8 cellular contexts compared by ENCODE assay signal in genomic region chr11:110297082-110297725, GRCh38. TPM values are rescaled to one million over a fixed set of nuclear protein-coding genes. Genes with fewer than 3 reads are reported as not detected.
DNase-seq lines count a peak whose midpoint lies in the region; ATAC-seq and TF ChIP-seq lines count a peak whose summit lies in the region.

No MANE protein-coding gene starts in this region.

- CTCF ChIA-PET in PC-9 (lab: Charles Lee), result no interaction called here

- peaks cover 22% of the 10 kb centered on the region for H4K20me1 ChIP-seq in PC-9 (ENCODE audit: insufficient read depth)

- H3K9me3 ChIP-seq in PC-9 (ENCODE audit: insufficient read depth, low read depth), result no peaks in the 10 kb centered on the region; the same call in 1 of the 2 replicates
- no peaks in the 10 kb centered on the region for H3K9me3 ChIP-seq in parathyroid adenoma (ENCODE audit: control insufficient read depth, low read length)

- DNase-seq in GM03348 (ENCODE audit: low spot score) (peak; percentile 13), PC-9 (peak in 1 of 2 experiments; percentile 58), epithelial cell of proximal tubule (ENCODE audit: low read depth) (no peak), NCI-H2227 (lab: John Stamatoyannopoulos, UW; ENCODE audit: unreplicated experiment) (no peak), activated gamma-delta T cell (lab: John Stamatoyannopoulos, UW) (no peak)

- intact Hi-C loops in PC-9 (cut with micrococcal nuclease; ENCODE audit: unreplicated experiment), result loop anchor here (1.0 to 10.0 kb wide), 4 partner anchors 66 to 352 kb away; partner anchors contain the start of gene ZC3H12C

- ATAC-seq in HG03442 (IDR thresholded peaks at IDR 0.05; ENCODE audit: unreplicated experiment), result no peak
- no peak for ATAC-seq in GM21619 (IDR thresholded peaks at IDR 0.05; ENCODE audit: unreplicated experiment)

- peaks cover 40% of the 10 kb centered on the region for H3F3A ChIP-seq in PC-9 (ENCODE audit: insufficient read depth, low read depth)

- H3K27ac ChIP-seq in PC-9, result peak overlapping the region; percentile 83
- peak overlapping the region; percentile 53 for H3K27ac ChIP-seq in parathyroid adenoma

- POLR2A ChIA-PET in PC-9 (lab: Charles Lee; ENCODE audit: unreplicated experiment), result interaction anchor here (0.5 to 0.7 kb wide), 8 partner anchors 9 to 1932 kb away, joined by 3 to 6 read pairs (median 3); no protein-coding TSS in a partner anchor

- peak overlapping the region; percentile 76 for H2AFZ ChIP-seq in PC-9
- H2AFZ ChIP-seq in parathyroid adenoma, result peak overlapping the region; percentile 56

- H3K4me2 ChIP-seq in PC-9, result peak overlapping the region; percentile 81
- H3K4me2 ChIP-seq in parathyroid adenoma (ENCODE audit: low read length), result peak overlapping the region; percentile 57

- peaks cover 39% of the 10 kb centered on the region for H3K79me2 ChIP-seq in PC-9 (ENCODE audit: low read depth)
- peaks cover under 1% of the 10 kb centered on the region for H3K79me2 ChIP-seq in parathyroid adenoma

- H3K36me3 ChIP-seq in PC-9 (ENCODE audit: low read depth) (no peaks in the 10 kb centered on the region; the same call in 1 of the 2 replicates), parathyroid adenoma (ENCODE audit: control insufficient read depth, insufficient read depth, low read length) (no peaks in the 10 kb centered on the region)

- H3K4me1 ChIP-seq in PC-9 (replicated peaks; ENCODE audit: insufficient read depth), result peaks cover 63% of the 10 kb centered on the region
- peaks cover 7% of the 10 kb centered on the region for H3K4me1 ChIP-seq in parathyroid adenoma

- no peak overlapping the region for H3K9ac ChIP-seq in parathyroid adenoma

- TSS peak; percentile 88 for BruUV-seq in PC-9 (replicated peaks; lab: Mats Ljungman, UMichigan)

- H3K27me3 ChIP-seq in PC-9 (ENCODE audit: insufficient read depth, low read depth), result no peaks in the 10 kb centered on the region
- no peaks in the 10 kb centered on the region for H3K27me3 ChIP-seq in parathyroid adenoma (ENCODE audit: control insufficient read depth, insufficient read depth, low read length)

- H3K9me2 ChIP-seq in PC-9 (ENCODE audit: insufficient read depth), result no peaks in the 10 kb centered on the region

- TF ChIP-seq CTCF in PC-9 (conservative IDR thresholded peaks at IDR 0.05) (no peak; the same call in 1 of the 2 replicates), epithelial cell of proximal tubule (conservative IDR thresholded peaks at IDR 0.05; ENCODE audit: low read depth, low read length) (no peak), parathyroid adenoma (IDR thresholded peaks at IDR 0.05) (no peak)

- peak overlapping the region; percentile 86 for H3K4me3 ChIP-seq in PC-9
- H3K4me3 ChIP-seq in epithelial cell of proximal tubule (ENCODE audit: low read depth, low read length), result peak overlapping the region; percentile 83
- H3K4me3 ChIP-seq in parathyroid adenoma (ENCODE audit: low read depth, low read length), result peak overlapping the region; percentile 51

RNA-seq across cellular contexts. Expression of gene RDX, which starts 0.8 kb away (rescaled TPM):
- total RNA-seq in PC-9 (2021) (143 and 196 TPM in 2 replicates), epithelial cell of proximal tubule (72.3 and 103 TPM in 2 replicates)
